ENCODE assay signal across 8 cellular contexts in genomic region chr1:205528887-205529825, GRCh38. TPM values are rescaled to one million over a fixed set of nuclear protein-coding genes. Genes with fewer than 3 reads are reported as not detected.
DNase-seq lines count a peak whose midpoint lies in the region; ATAC-seq and TF ChIP-seq lines count a peak whose summit lies in the region.

No MANE protein-coding gene starts in this region.

- peak; percentile 31 to 75 (median 60) for ATAC-seq in heart left ventricle
- peak; percentile 82 for ATAC-seq in upper lobe of right lung

- H3K36me3 ChIP-seq in Karpas-422 (ENCODE audit: insufficient read depth, low read length) (no peaks in the 10 kb centered on the region), SU-DHL-6 (ENCODE audit: low read length) (no peaks in the 10 kb centered on the region), heart left ventricle (peaks cover 0 to 66% (median 15%) of the 10 kb centered on the region in 9 donors), prostate gland (no peaks in the 10 kb centered on the region), upper lobe of right lung (peaks cover 16% of the 10 kb centered on the region)

- H3K4me2 ChIP-seq in Karpas-422 (ENCODE audit: low read depth, low read length, poor library complexity, severe bottlenecking) (peak overlapping the region; percentile 66), SU-DHL-6 (ENCODE audit: low read depth, low read length, poor library complexity, severe bottlenecking) (peak overlapping the region; percentile 52)

- H3K4me1 ChIP-seq in Karpas-422 (ENCODE audit: low read length), result peaks cover 7% of the 10 kb centered on the region
- H3K4me1 ChIP-seq in heart left ventricle, result peaks cover 0 to 34% (median 18%) of the 10 kb centered on the region in 12 donors
- H3K4me1 ChIP-seq in prostate gland (replicated peaks), result no peaks in the 10 kb centered on the region
- no peaks in the 10 kb centered on the region for H3K4me1 ChIP-seq in upper lobe of right lung

- H3K4me1 Mint-ChIP-seq in activated naive CD8-positive, alpha-beta T cell treated with anti-CD3 and anti-CD28 coated beads for 36 hours, result peaks cover 3% of the 10 kb centered on the region

- H3K27me3 Mint-ChIP-seq in activated naive CD8-positive, alpha-beta T cell treated with anti-CD3 and anti-CD28 coated beads for 36 hours, result peaks cover 4% of the 10 kb centered on the region

- intact Hi-C loops in heart left ventricle (cut with DNase I), result loop anchor here (1.0 to 10.0 kb wide), 11 partner anchors 38 to 254 kb away; partner anchors contain the start of gene ELK4 (in 3 of the 10)
- intact Hi-C loops in prostate gland (cut with DNase I), result loop anchor here (5.0 to 10.0 kb wide), 4 partner anchors 103 to 254 kb away; partner anchors contain the start of genes ELK4 and KLHDC8A
- intact Hi-C loops in upper lobe of right lung (cut with DNase I), result loop anchor here (10.0 kb wide), 1 partner anchor 184 kb away; no protein-coding TSS in a partner anchor

- no peaks in the 10 kb centered on the region for H3K36me3 Mint-ChIP-seq in activated naive CD8-positive, alpha-beta T cell treated with anti-CD3 and anti-CD28 coated beads for 36 hours

- no peaks in the 10 kb centered on the region for H3K9me3 Mint-ChIP-seq in activated naive CD8-positive, alpha-beta T cell treated with anti-CD3 and anti-CD28 coated beads for 36 hours

- H3K9me2 ChIP-seq in Karpas-422 (replicated peaks; ENCODE audit: insufficient read depth, low read length) (no peaks in the 10 kb centered on the region), SU-DHL-6 (replicated peaks; ENCODE audit: insufficient read depth, low read length) (no peaks in the 10 kb centered on the region)

- H3K4me3 ChIP-seq in Karpas-422 (ENCODE audit: low read length), result peak overlapping the region; percentile 54; the same call in 1 of the 2 replicates
- no peak overlapping the region for H3K4me3 ChIP-seq in SU-DHL-6 (ENCODE audit: insufficient read depth, low read length, poor library complexity, severe bottlenecking)
- H3K4me3 ChIP-seq in heart left ventricle, result peak overlapping the region in 9 of 12 donors; percentile 21 to 50 (median 46)
- H3K4me3 ChIP-seq in prostate gland, result peak overlapping the region; percentile 10 to 14
- peak overlapping the region; percentile 40 for H3K4me3 ChIP-seq in upper lobe of right lung

- no peaks in the 10 kb centered on the region for H3F3A ChIP-seq in SU-DHL-6 (ENCODE audit: insufficient read depth)

- WGBS in heart left ventricle, 4 donors, result 37 to 46% (median 42%) methylated on average over 48 to 53 of the region's 53 CpGs
- 38% methylated on average over 48 of the region's 53 CpGs for WGBS in prostate gland

- TF ChIP-seq POLR2A in heart left ventricle (IDR thresholded peaks at IDR 0.05), result no peak
- no peak for TF ChIP-seq POLR2A in prostate gland (IDR thresholded peaks at IDR 0.05)

- no peak overlapping the region for H3K27ac Mint-ChIP-seq in activated naive CD8-positive, alpha-beta T cell treated with anti-CD3 and anti-CD28 coated beads for 36 hours

- H2AFZ ChIP-seq in Karpas-422 (ENCODE audit: low read length), result peak overlapping the region; percentile 84
- peak overlapping the region; percentile 89 for H2AFZ ChIP-seq in SU-DHL-6 (ENCODE audit: low read depth, low read length, severe bottlenecking)

- TF ChIP-seq CTCF in SU-DHL-6 (IDR thresholded peaks at IDR 0.05; ENCODE audit: insufficient read depth, low read length, poor library complexity, severe bottlenecking) (peak; percentile 94), heart left ventricle (IDR thresholded peaks at IDR 0.05) (peak; percentile 90 to 98 (median 94)), prostate gland (IDR thresholded peaks at IDR 0.05) (peak; percentile 91 to 94 (median 94)), upper lobe of right lung (IDR thresholded peaks at IDR 0.05) (peak; percentile 95)

- H3K27me3 ChIP-seq in Karpas-422 (ENCODE audit: low read length), result no peaks in the 10 kb centered on the region
- no peaks in the 10 kb centered on the region for H3K27me3 ChIP-seq in SU-DHL-6 (ENCODE audit: low read length)
- no peaks in the 10 kb centered on the region for H3K27me3 ChIP-seq in heart left ventricle
- no peaks in the 10 kb centered on the region for H3K27me3 ChIP-seq in prostate gland (replicated peaks; ENCODE audit: insufficient read depth)
- H3K27me3 ChIP-seq in upper lobe of right lung, result no peaks in the 10 kb centered on the region

- H3K9me3 ChIP-seq in Karpas-422 (ENCODE audit: low read length) (no peaks in the 10 kb centered on the region), SU-DHL-6 (ENCODE audit: insufficient read depth, low read length) (no peaks in the 10 kb centered on the region), heart left ventricle (no peaks in the 10 kb centered on the region), prostate gland (no peaks in the 10 kb centered on the region), upper lobe of right lung (no peaks in the 10 kb centered on the region)

- H4K20me1 ChIP-seq in Karpas-422 (ENCODE audit: insufficient read depth, low read depth, low read length) (no peaks in the 10 kb centered on the region), SU-DHL-6 (ENCODE audit: low read depth, low read length) (no peaks in the 10 kb centered on the region)

- H3K4me3 Mint-ChIP-seq in activated naive CD8-positive, alpha-beta T cell treated with anti-CD3 and anti-CD28 coated beads for 36 hours, result peak overlapping the region; percentile 44

- H3K9ac ChIP-seq in Karpas-422 (ENCODE audit: low read length), result peak overlapping the region; percentile 56
- peak overlapping the region; percentile 36 for H3K9ac ChIP-seq in SU-DHL-6 (ENCODE audit: low read length)

- peak; percentile 54 for DNase-seq in NCI-H1436 (lab: John Stamatoyannopoulos, UW)
- DNase-seq in NCI-H1436 treated with DMSO at 0.1 percent for 48 hours (lab: John Stamatoyannopoulos, UW), result no peak
- peak; percentile 92 for DNase-seq in Karpas-422
- peak; percentile 84 for DNase-seq in activated naive CD8-positive, alpha-beta T cell treated with anti-CD3 and anti-CD28 coated beads for 36 hours
- DNase-seq in heart left ventricle, result peak; percentile 77 to 90 (median 82)
- DNase-seq in prostate gland (ENCODE audit: low spot score), result peak; percentile 79
- DNase-seq in upper lobe of right lung, result peak; percentile 89

- H3K27ac ChIP-seq in Karpas-422 (ENCODE audit: low read length), result no peak overlapping the region
- H3K27ac ChIP-seq in SU-DHL-6 (ENCODE audit: low read depth, low read length), result no peak overlapping the region
- peak overlapping the region in 2 of 12 donors; percentile 36 to 53 for H3K27ac ChIP-seq in heart left ventricle
- H3K27ac ChIP-seq in prostate gland, result no peak overlapping the region
- H3K27ac ChIP-seq in upper lobe of right lung, result no peak overlapping the region

- no peaks in the 10 kb centered on the region for H3K79me2 ChIP-seq in Karpas-422 (ENCODE audit: low read length)
- no peaks in the 10 kb centered on the region for H3K79me2 ChIP-seq in SU-DHL-6 (ENCODE audit: insufficient read depth, low read length)

RNA-seq across cellular contexts. Expression of gene CDK18, which starts 24.7 kb away (rescaled TPM):
- 0.45 TPM in 1 of 2 replicates, not detected in the other for total RNA-seq in Karpas-422 (2014; rRNA removed; shearing (Covaris generic); ENCODE audit: low replicate concordance)
- 1 to 10 TPM; 6.2 to 6.5 TPM for total RNA-seq in activated naive CD8-positive, alpha-beta T cell treated with anti-CD3 and anti-CD28 coated beads for 36 hours
- total RNA-seq in heart left ventricle, result 100 to 1,000 TPM; 106 to 198 (median 141) TPM
- 100 to 1,000 TPM in 1 of 2 donors, 10 to 100 TPM in 1; 62.5 to 147 TPM for polyA plus RNA-seq in heart left ventricle
- 10 to 100 TPM; 11.1 to 16.2 TPM for total RNA-seq in prostate gland
- total RNA-seq in upper lobe of right lung, result 31.6 TPM
